In genomic region chr6:106334646-106335448, GRCh38 we compare ENCODE assay signal across 8 cellular contexts. TPM values are rescaled to one million over a fixed set of nuclear protein-coding genes. Genes with fewer than 3 reads are reported as not detected.
A peak's percentile ranks its signal among the peaks of the same experiment; 100 is the strongest.
DNase-seq lines count a peak whose midpoint lies in the region; ATAC-seq and TF ChIP-seq lines count a peak whose summit lies in the region.

No MANE protein-coding gene starts in this region.

- H4K20me1 ChIP-seq in OCI-LY1 (ENCODE audit: insufficient read depth, low read length) (no peaks in the 10 kb centered on the region), fibroblast of lung (ENCODE audit: control insufficient read depth, extremely low read depth, insufficient read depth, low read length) (no peaks in the 10 kb centered on the region)

- H3K4me1 ChIP-seq in OCI-LY1 (ENCODE audit: insufficient read depth, low read length, severe bottlenecking) (no peaks in the 10 kb centered on the region), fibroblast of lung (ENCODE audit: control insufficient read depth, extremely low read depth, insufficient read depth, low read length) (no peaks in the 10 kb centered on the region)

- no peaks in the 10 kb centered on the region for H3K9me2 ChIP-seq in OCI-LY1 (ENCODE audit: low read depth, low read length)

- H3K36me3 Mint-ChIP-seq in neural crest cell (ENCODE audit: low read depth): no peaks in the 10 kb centered on the region

- no peak overlapping the region for H3K4me3 Mint-ChIP-seq in neural crest cell

- H3K27ac ChIP-seq in OCI-LY1 (ENCODE audit: low read depth, low read length, poor library complexity, severe bottlenecking) (no peak overlapping the region), fibroblast of lung (ENCODE audit: insufficient read depth, low read length) (no peak overlapping the region)

- H3K36me3 ChIP-seq in OCI-LY1 (ENCODE audit: insufficient read depth, low read length) (no peaks in the 10 kb centered on the region), fibroblast of lung (ENCODE audit: control insufficient read depth, insufficient read depth, low read length) (no peaks in the 10 kb centered on the region)

- H3K4me1 Mint-ChIP-seq in neural crest cell: peaks cover 4% of the 10 kb centered on the region

- peak; percentile 56 for TF ChIP-seq CTCF in OCI-LY1 (IDR thresholded peaks at IDR 0.05; ENCODE audit: low read length)
- TF ChIP-seq CTCF in fibroblast of lung (conservative IDR thresholded peaks at IDR 0.05 in 1 of 2, IDR thresholded peaks at IDR 0.05 in 1 of 2; ENCODE audit: low read depth in 1 of 2, low read length in 2 of 2): peak; percentile 46 to 66
- peak; percentile 84 for TF ChIP-seq CTCF in neural crest cell (conservative IDR thresholded peaks at IDR 0.05)

- H3K79me2 ChIP-seq in OCI-LY1 (ENCODE audit: insufficient read depth, low read length) (no peaks in the 10 kb centered on the region), fibroblast of lung (ENCODE audit: control insufficient read depth, insufficient read depth, low read length) (no peaks in the 10 kb centered on the region)

- H3K4me3 ChIP-seq in OCI-LY1 (ENCODE audit: low read depth, low read length, poor library complexity, severe bottlenecking) (no peak overlapping the region), fibroblast of lung (replicated peaks in 1 of 4; ENCODE audit: control extremely low read depth in 1 of 4, insufficient read depth in 1 of 4, low read depth in 3 of 4, low read length in 4 of 4) (no peak overlapping the region)

- H3K9me3 Mint-ChIP-seq in neural crest cell: no peaks in the 10 kb centered on the region

- H3K4me2 ChIP-seq in OCI-LY1 (ENCODE audit: low read length) (no peak overlapping the region), fibroblast of lung (ENCODE audit: extremely low read depth, insufficient read depth, low read length) (no peak overlapping the region)

- ATAC-seq in HG02798 (IDR thresholded peaks at IDR 0.05; ENCODE audit: poor library complexity, unreplicated experiment): peak; percentile 41
- no peak for ATAC-seq in GM19023 (IDR thresholded peaks at IDR 0.05; ENCODE audit: unreplicated experiment)
- no peak for ATAC-seq in HG03108 (IDR thresholded peaks at IDR 0.05; ENCODE audit: unreplicated experiment)

- no peak overlapping the region for H3K27ac Mint-ChIP-seq in neural crest cell (ENCODE audit: unreplicated experiment)

- no peaks in the 10 kb centered on the region for H3K9me3 ChIP-seq in OCI-LY1 (ENCODE audit: low read length)
- H3K9me3 ChIP-seq in fibroblast of lung (ENCODE audit: control insufficient read depth, insufficient read depth, low read depth, low read length): no peaks in the 10 kb centered on the region

- peaks cover 39% of the 10 kb centered on the region for H3K27me3 Mint-ChIP-seq in neural crest cell (ENCODE audit: low read depth)

- no peak overlapping the region for H2AFZ ChIP-seq in OCI-LY1 (ENCODE audit: low read length)
- no peak overlapping the region for H2AFZ ChIP-seq in fibroblast of lung (ENCODE audit: low read length)

- H3F3A ChIP-seq in OCI-LY1 (ENCODE audit: insufficient read depth, low read length): no peaks in the 10 kb centered on the region

- no peak overlapping the region for H3K9ac ChIP-seq in OCI-LY1 (ENCODE audit: low read length)
- H3K9ac ChIP-seq in fibroblast of lung (ENCODE audit: insufficient read depth, low read length): no peak overlapping the region

- H3K27me3 ChIP-seq in OCI-LY1 (ENCODE audit: insufficient read depth, low read length) (no peaks in the 10 kb centered on the region), fibroblast of lung (ENCODE audit: control insufficient read depth, insufficient read depth, low read length) (peaks cover 10% of the 10 kb centered on the region)

- DNase-seq in EL (peak; percentile 52), activated T-cell treated with anti-CD3 and anti-CD28 coated beads for 48 hours (ENCODE audit: low read depth) (peak; percentile 15), fibroblast of lung (ENCODE audit: low read depth in 2 of 2) (peak; percentile 34 to 54), neural crest cell (ENCODE audit: low read depth, low spot score) (peak; percentile 15)

RNA-seq across cellular contexts. Expression of gene ATG5, which starts 9.3 kb away (rescaled TPM):
- 63.4 and 64.7 TPM in 2 replicates for total RNA-seq in fibroblast of lung
- polyA plus RNA-seq in fibroblast of lung: 33.3 and 38.6 TPM in 2 replicates
- polyA plus RNA-seq in fibroblast of lung (2012): 22.9 and 23.3 TPM in 2 replicates
- 2.3 and 8.2 TPM in 2 replicates for polyA minus RNA-seq in fibroblast of lung (ENCODE audit: low replicate concordance)
- 22.5 and 22.8 TPM in 2 replicates for total RNA-seq in neural crest cell

RNA-seq across cellular contexts. Expression of gene CRYBG1, which starts 25.7 kb away (rescaled TPM):
- total RNA-seq in fibroblast of lung: 2.1 and 10.1 TPM in 2 replicates
- 4.3 and 6.3 TPM in 2 replicates for polyA plus RNA-seq in fibroblast of lung
- polyA plus RNA-seq in fibroblast of lung (2012): 4.4 and 5.4 TPM in 2 replicates
- 2.7 and 3.4 TPM in 2 replicates for polyA minus RNA-seq in fibroblast of lung (ENCODE audit: low replicate concordance)
- 0.07 TPM in 1 of 2 replicates, not detected in the other for total RNA-seq in neural crest cell
